In genomic region chr6:155492061-155492735, GRCh38 we compare ENCODE assay signal across 2 cellular contexts.
TF ChIP-seq lines count a peak whose summit lies in the region.

No MANE protein-coding gene starts in this region.

TF ChIP-seq in A549, 52 proteins besides CTCF, POLR2A, EP300 and RAD21:
- no peak for TF ChIP-seq MAZ (IDR thresholded peaks at IDR 0.05; ENCODE audit: borderline replicate concordance, low read depth, low read length)
- TF ChIP-seq RFX5 (IDR thresholded peaks at IDR 0.05): no peak
- TF ChIP-seq REST (IDR thresholded peaks at IDR 0.05): no peak
- no peak for TF ChIP-seq BCL3 (IDR thresholded peaks at IDR 0.05)
- no peak for TF ChIP-seq EHMT2 (IDR thresholded peaks at IDR 0.05; ENCODE audit: low read depth)
- TF ChIP-seq JUNB (IDR thresholded peaks at IDR 0.05): no peak
TF ChIP-seq in A549: peak in this region for 0.

TF ChIP-seq in GM12878, 131 proteins besides CTCF, POLR2A, EP300 and RAD21:
- TF ChIP-seq ZBED1 (IDR thresholded peaks at IDR 0.05; ENCODE audit: borderline replicate concordance): no peak
- no peak for TF ChIP-seq NR2F1 (conservative IDR thresholded peaks at IDR 0.05)
- no peak for TF ChIP-seq POU2F2 (IDR thresholded peaks at IDR 0.05; ENCODE audit: borderline replicate concordance, low read depth, low read length)
- no peak for TF ChIP-seq RCOR1 (conservative IDR thresholded peaks at IDR 0.05; ENCODE audit: low read depth, low read length)
- no peak for TF ChIP-seq KAT2A (conservative IDR thresholded peaks at IDR 0.05; ENCODE audit: control insufficient read depth, low read depth, low read length)
- TF ChIP-seq NFYA (IDR thresholded peaks at IDR 0.05; ENCODE audit: borderline replicate concordance, low read depth, low read length): no peak
- no peak for TF ChIP-seq EZH2 (IDR thresholded peaks at IDR 0.05; ENCODE audit: borderline replicate concordance, control insufficient read depth, low read depth, low read length)
- no peak for TF ChIP-seq GABPA (IDR thresholded peaks at IDR 0.05; ENCODE audit: low read depth)
- TF ChIP-seq RB1 (IDR thresholded peaks at IDR 0.05; ENCODE audit: borderline replicate concordance): no peak
- no peak for TF ChIP-seq BACH1 (IDR thresholded peaks at IDR 0.05; ENCODE audit: borderline replicate concordance)
- no peak for TF ChIP-seq CBX5 (IDR thresholded peaks at IDR 0.05; ENCODE audit: low read depth)
- no peak for TF ChIP-seq TCF7 (IDR thresholded peaks at IDR 0.05; ENCODE audit: borderline replicate concordance)
- no peak for TF ChIP-seq TAF1 (IDR thresholded peaks at IDR 0.05; ENCODE audit: borderline replicate concordance, low read depth, low read length)
